In genomic region chr11:62061356-62062222, GRCh38 we compare ENCODE assay signal across 12 cellular contexts.
DNase-seq lines count a peak whose midpoint lies in the region; ATAC-seq and TF ChIP-seq lines count a peak whose summit lies in the region.
"Had no signal": no experiment of that assay in that cellular context is flagged by ENCODE, and none has a peak within 500 bp of the region (broad histone marks: within the 10 kb centered on the region; RNA-seq: fewer than 3 reads in every experiment).

No MANE protein-coding gene starts in this region.

- 0 out of 2 replicates have a peak, but pooled peaks cover 4% of the 10 kb centered on the region for H3K4me1 ChIP-seq in PC-9 (replicated peaks; ENCODE audit: insufficient read depth)
- peaks cover 2% of the 10 kb centered on the region for H3K4me1 ChIP-seq in mesendoderm (ENCODE audit: control insufficient read depth, low read depth, low read length)
- H3K4me1 ChIP-seq: ascending aorta had no signal

- no CpG with 5 or more reads among the region's 11 CpGs for WGBS in mesendoderm (ENCODE audit: extremely low coverage, insufficient coverage, low lambda C conversion rate)

- H3K9me3 Mint-ChIP-seq in natural killer cell treated with Interleukin-12 subunit alpha and Interleukin-12 subunit beta and Interleukin-15 and Interleukin-18, amount 100 ng/mL, for 72 hours, result no peaks in the 10 kb centered on the region

- peak; percentile 79 for TF ChIP-seq CTCF in PC-9 (conservative IDR thresholded peaks at IDR 0.05)

- H3K4me3 ChIP-seq in PC-9, result no peak overlapping the region
- H3K4me3 ChIP-seq in mesendoderm (ENCODE audit: low read length), result no peak overlapping the region
- H3K4me3 ChIP-seq: ascending aorta had no signal

- H2BK120ac ChIP-seq in mesendoderm (ENCODE audit: low read depth, low read length), result no peak overlapping the region

- H3K27ac Mint-ChIP-seq in natural killer cell treated with Interleukin-12 subunit alpha and Interleukin-12 subunit beta and Interleukin-15 and Interleukin-18, amount 100 ng/mL, for 72 hours, result peak overlapping the region in 1 of 2 donors; percentile 58

- intact Hi-C loops in PC-9 (cut with micrococcal nuclease; ENCODE audit: unreplicated experiment), result no loop called here

- no peak overlapping the region for H2AK5ac ChIP-seq in mesendoderm (ENCODE audit: low read length)

- H3K27me3 ChIP-seq in PC-9 (ENCODE audit: insufficient read depth, low read depth) (no peaks in the 10 kb centered on the region), mesendoderm (ENCODE audit: insufficient read depth, low read length, poor library complexity) (no peaks in the 10 kb centered on the region)
- H3K27me3 ChIP-seq: ascending aorta had no signal

- H3K27ac ChIP-seq in PC-9 (no peak overlapping the region), mesendoderm (ENCODE audit: low read depth, low read length) (no peak overlapping the region)
- H3K27ac ChIP-seq: ascending aorta had no signal

- BruUV-seq in PC-9 (replicated peaks; lab: Mats Ljungman, UMichigan), result no TSS peak

- H3K4me1 Mint-ChIP-seq in natural killer cell treated with Interleukin-12 subunit alpha and Interleukin-12 subunit beta and Interleukin-15 and Interleukin-18, amount 100 ng/mL, for 72 hours (ENCODE audit: low read depth in 2 of 2), result peaks cover 0 to 5% of the 10 kb centered on the region in 2 donors

- no peaks in the 10 kb centered on the region for H3K9me3 ChIP-seq in PC-9 (ENCODE audit: insufficient read depth, low read depth)
- H3K9me3 ChIP-seq: ascending aorta had no signal

- no peak overlapping the region for H4K8ac ChIP-seq in mesendoderm (ENCODE audit: low read depth, low read length)

- H3K27me3 Mint-ChIP-seq in natural killer cell treated with Interleukin-12 subunit alpha and Interleukin-12 subunit beta and Interleukin-15 and Interleukin-18, amount 100 ng/mL, for 72 hours, result no peaks in the 10 kb centered on the region

- peak; percentile 69 for DNase-seq in Ammon's horn (ENCODE audit: low spot score)
- DNase-seq in PC-9, result peak in 1 of 2 experiments; percentile 15
- peak; percentile 61 for DNase-seq in epidermal melanocyte (ENCODE audit: insufficient read length, low spot score)
- DNase-seq in mesendoderm, result peak; percentile 37
- DNase-seq in stimulated activated naive CD4-positive, alpha-beta T cell treated with Interleukin-2 at 50 U/mL for 16 hours (lab: John Stamatoyannopoulos, UW), result no peak
- DNase-seq in natural killer cell treated with Interleukin-12 subunit alpha and Interleukin-12 subunit beta and Interleukin-15 and Interleukin-18, amount 100 ng/mL, for 72 hours (ENCODE audit: low spot score), result no peak
- DNase-seq: MV-4-11, NCI-H510A treated with DMSO at 0.1 percent for 48 hours had no signal

- no peak overlapping the region for H3K9ac ChIP-seq in mesendoderm (ENCODE audit: low read length)

- H3K79me2 ChIP-seq in PC-9 (ENCODE audit: low read depth) (no peaks in the 10 kb centered on the region), mesendoderm (ENCODE audit: control insufficient read depth, insufficient read depth, low read length) (no peaks in the 10 kb centered on the region)

- no peak overlapping the region for H3K18ac ChIP-seq in mesendoderm (ENCODE audit: low read length)

- no peaks in the 10 kb centered on the region for H3F3A ChIP-seq in PC-9 (ENCODE audit: insufficient read depth, low read depth)

- no peak overlapping the region for H2BK15ac ChIP-seq in mesendoderm (replicated peaks; ENCODE audit: low read depth)

- no peak overlapping the region for H3K23ac ChIP-seq in mesendoderm (ENCODE audit: low read length)

- H3K36me3 ChIP-seq in PC-9 (ENCODE audit: low read depth) (no peaks in the 10 kb centered on the region), mesendoderm (ENCODE audit: control insufficient read depth, insufficient read depth, low read length) (no peaks in the 10 kb centered on the region)
- H3K36me3 ChIP-seq: ascending aorta had no signal

- no peak overlapping the region for H4K5ac ChIP-seq in mesendoderm (ENCODE audit: low read length)

- H2BK5ac ChIP-seq in mesendoderm (ENCODE audit: low read length), result no peak overlapping the region

- no peak overlapping the region for H3K4me3 Mint-ChIP-seq in natural killer cell treated with Interleukin-12 subunit alpha and Interleukin-12 subunit beta and Interleukin-15 and Interleukin-18, amount 100 ng/mL, for 72 hours

- POLR2A ChIA-PET in PC-9 (lab: Charles Lee; ENCODE audit: unreplicated experiment), result interaction anchor here (0.7 kb wide), 1 partner anchor 572 kb away, joined by 5 read pairs; no protein-coding TSS in a partner anchor

- no peaks in the 10 kb centered on the region for H3K79me1 ChIP-seq in mesendoderm (ENCODE audit: low read length)

- no peak for ATAC-seq in GM21786 (IDR thresholded peaks at IDR 0.05; ENCODE audit: unreplicated experiment)
- ATAC-seq in HG03442 (IDR thresholded peaks at IDR 0.05; ENCODE audit: unreplicated experiment), result no peak
- no peak for ATAC-seq in natural killer cell treated with Interleukin-12 subunit alpha and Interleukin-12 subunit beta and Interleukin-15 and Interleukin-18, amount 100 ng/mL, for 72 hours
- ATAC-seq: SK-N-SH treated with all-trans-retinoic acid at 6 μM for 48 hours had no signal

- CTCF ChIA-PET in PC-9 (lab: Charles Lee), result interaction anchor here (0.6 to 1.9 kb wide), 7 partner anchors 20 to 268 kb away, joined by 3 to 12 read pairs (median 6); no protein-coding TSS in a partner anchor

- H3K56ac ChIP-seq in mesendoderm (ENCODE audit: low read length), result no peak overlapping the region

- no peaks in the 10 kb centered on the region for H3K9me2 ChIP-seq in PC-9 (ENCODE audit: insufficient read depth)

- no peak overlapping the region for H3K4ac ChIP-seq in mesendoderm (ENCODE audit: low read depth, low read length)

- no peaks in the 10 kb centered on the region for H4K20me1 ChIP-seq in PC-9 (ENCODE audit: insufficient read depth)

- no peak overlapping the region for H3K4me2 ChIP-seq in PC-9
- H3K4me2 ChIP-seq in mesendoderm (ENCODE audit: low read length), result no peak overlapping the region

- H2AFZ ChIP-seq in PC-9, result no peak overlapping the region

- no peaks in the 10 kb centered on the region for H3K36me3 Mint-ChIP-seq in natural killer cell treated with Interleukin-12 subunit alpha and Interleukin-12 subunit beta and Interleukin-15 and Interleukin-18, amount 100 ng/mL, for 72 hours

Comparison
In these comparisons a context has a peak if more than half of its experiments do, and no peak if none do; other contexts are left out.
1. DNase-seq: peak in Ammon's horn (single experiment), epidermal melanocyte (single experiment) and mesendoderm (single experiment); none in stimulated activated naive CD4-positive, alpha-beta T cell treated with Interleukin-2 at 50 U/mL for 16 hours (single experiment) and natural killer cell treated with Interleukin-12 subunit alpha and Interleukin-12 subunit beta and Interleukin-15 and Interleukin-18, amount 100 ng/mL, for 72 hours (single experiment).